Comparison of ENCODE assay signal across 1 cellular context in the genomic region with DNA sequence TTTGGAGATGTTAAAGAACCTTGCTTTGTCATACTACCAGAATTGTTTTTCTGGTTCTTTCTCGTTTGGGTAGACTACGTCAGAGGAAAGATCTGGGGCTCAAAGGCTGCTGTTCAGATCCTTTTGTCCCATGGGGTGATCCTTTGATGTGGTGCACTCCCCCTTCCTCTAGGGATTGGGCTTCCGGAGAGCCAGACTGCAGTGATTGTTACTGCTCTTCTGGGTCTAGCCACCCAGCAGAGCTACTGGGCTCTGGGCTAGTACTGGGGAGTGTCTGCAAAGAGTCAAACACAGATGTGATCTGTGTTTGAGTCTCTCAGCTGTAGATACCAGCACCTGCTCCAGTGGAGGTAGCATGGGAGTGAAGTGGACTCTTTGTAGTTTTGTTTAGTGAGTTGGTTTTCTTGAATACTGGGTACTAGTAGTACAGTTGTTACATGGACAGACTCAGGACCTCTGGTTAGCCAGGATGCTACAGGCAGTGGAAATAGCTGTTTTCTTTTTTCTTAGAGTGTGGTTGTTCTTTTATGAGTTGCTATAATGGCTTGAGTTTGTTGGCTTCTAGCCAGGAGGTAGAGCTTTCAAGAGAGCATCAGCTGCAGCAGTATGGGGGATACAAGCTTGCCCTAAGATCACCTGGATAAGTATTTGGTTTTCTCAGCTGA.
A peak's percentile ranks its signal among the peaks of the same experiment; 100 is the strongest.
TF ChIP-seq lines count a peak whose summit lies in the region.

No MANE protein-coding gene starts in this region.

TF ChIP-seq in HepG2, 621 proteins besides CTCF, POLR2A, EP300 and RAD21 (continued from another document and continues in another):
- no peak for TF ChIP-seq ZFP82 (CRISPR knock-in tag; IDR thresholded peaks at IDR 0.05; ENCODE audit: borderline replicate concordance)
- peak; percentile 55; the same call in 1 of the 2 replicates for TF ChIP-seq ZNF878 (CRISPR knock-in tag; IDR thresholded peaks at IDR 0.05)
- TF ChIP-seq, protein P1, sequence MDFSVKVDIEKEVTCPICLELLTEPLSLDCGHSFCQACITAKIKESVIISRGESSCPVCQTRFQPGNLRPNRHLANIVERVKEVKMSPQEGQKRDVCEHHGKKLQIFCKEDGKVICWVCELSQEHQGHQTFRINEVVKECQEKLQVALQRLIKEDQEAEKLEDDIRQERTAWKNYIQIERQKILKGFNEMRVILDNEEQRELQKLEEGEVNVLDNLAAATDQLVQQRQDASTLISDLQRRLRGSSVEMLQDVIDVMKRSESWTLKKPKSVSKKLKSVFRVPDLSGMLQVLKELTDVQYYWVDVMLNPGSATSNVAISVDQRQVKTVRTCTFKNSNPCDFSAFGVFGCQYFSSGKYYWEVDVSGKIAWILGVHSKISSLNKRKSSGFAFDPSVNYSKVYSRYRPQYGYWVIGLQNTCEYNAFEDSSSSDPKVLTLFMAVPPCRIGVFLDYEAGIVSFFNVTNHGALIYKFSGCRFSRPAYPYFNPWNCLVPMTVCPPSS (IDR thresholded peaks at IDR 0.05): no peak
- TF ChIP-seq JDP2 (CRISPR knock-in tag; IDR thresholded peaks at IDR 0.05; ENCODE audit: borderline replicate concordance): no peak
- no peak for TF ChIP-seq ZNF615 (CRISPR knock-in tag; IDR thresholded peaks at IDR 0.05; ENCODE audit: borderline replicate concordance)
- TF ChIP-seq NONO (IDR thresholded peaks at IDR 0.05): no peak
- TF ChIP-seq NONO (CRISPR knock-in tag; conservative IDR thresholded peaks at IDR 0.05): no peak
- no peak for TF ChIP-seq HOXA9 (CRISPR knock-in tag; IDR thresholded peaks at IDR 0.05; ENCODE audit: borderline replicate concordance)
- TF ChIP-seq ZBTB7B (CRISPR knock-in tag; IDR thresholded peaks at IDR 0.05): no peak
- no peak for TF ChIP-seq NR2C2 (CRISPR knock-in tag; IDR thresholded peaks at IDR 0.05; ENCODE audit: borderline replicate concordance)
- TF ChIP-seq, protein P2, sequence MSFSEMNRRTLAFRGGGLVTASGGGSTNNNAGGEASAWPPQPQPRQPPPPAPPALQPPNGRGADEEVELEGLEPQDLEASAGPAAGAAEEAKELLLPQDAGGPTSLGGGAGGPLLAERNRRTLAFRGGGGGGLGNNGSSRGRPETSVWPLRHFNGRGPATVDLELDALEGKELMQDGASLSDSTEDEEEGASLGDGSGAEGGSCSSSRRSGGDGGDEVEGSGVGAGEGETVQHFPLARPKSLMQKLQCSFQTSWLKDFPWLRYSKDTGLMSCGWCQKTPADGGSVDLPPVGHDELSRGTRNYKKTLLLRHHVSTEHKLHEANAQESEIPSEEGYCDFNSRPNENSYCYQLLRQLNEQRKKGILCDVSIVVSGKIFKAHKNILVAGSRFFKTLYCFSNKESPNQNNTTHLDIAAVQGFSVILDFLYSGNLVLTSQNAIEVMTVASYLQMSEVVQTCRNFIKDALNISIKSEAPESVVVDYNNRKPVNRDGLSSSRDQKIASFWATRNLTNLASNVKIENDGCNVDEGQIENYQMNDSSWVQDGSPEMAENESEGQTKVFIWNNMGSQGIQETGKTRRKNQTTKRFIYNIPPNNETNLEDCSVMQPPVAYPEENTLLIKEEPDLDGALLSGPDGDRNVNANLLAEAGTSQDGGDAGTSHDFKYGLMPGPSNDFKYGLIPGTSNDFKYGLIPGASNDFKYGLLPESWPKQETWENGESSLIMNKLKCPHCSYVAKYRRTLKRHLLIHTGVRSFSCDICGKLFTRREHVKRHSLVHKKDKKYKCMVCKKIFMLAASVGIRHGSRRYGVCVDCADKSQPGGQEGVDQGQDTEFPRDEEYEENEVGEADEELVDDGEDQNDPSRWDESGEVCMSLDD (CRISPR knock-in tag; IDR thresholded peaks at IDR 0.05; ENCODE audit: borderline replicate concordance): peak; percentile 65; the same call in 1 of the 2 replicates
- TF ChIP-seq, protein P3, sequence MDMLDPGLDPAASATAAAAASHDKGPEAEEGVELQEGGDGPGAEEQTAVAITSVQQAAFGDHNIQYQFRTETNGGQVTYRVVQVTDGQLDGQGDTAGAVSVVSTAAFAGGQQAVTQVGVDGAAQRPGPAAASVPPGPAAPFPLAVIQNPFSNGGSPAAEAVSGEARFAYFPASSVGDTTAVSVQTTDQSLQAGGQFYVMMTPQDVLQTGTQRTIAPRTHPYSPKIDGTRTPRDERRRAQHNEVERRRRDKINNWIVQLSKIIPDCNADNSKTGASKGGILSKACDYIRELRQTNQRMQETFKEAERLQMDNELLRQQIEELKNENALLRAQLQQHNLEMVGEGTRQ (IDR thresholded peaks at IDR 0.05; ENCODE audit: low read depth, low read length): no peak
- TF ChIP-seq, protein P3 (CRISPR knock-in tag; IDR thresholded peaks at IDR 0.05; ENCODE audit: borderline replicate concordance): no peak
- TF ChIP-seq LCORL (IDR thresholded peaks at IDR 0.05): no peak
- TF ChIP-seq LCORL (CRISPR knock-in tag; IDR thresholded peaks at IDR 0.05): peak; percentile 76
- TF ChIP-seq ZNF264 (CRISPR knock-in tag; IDR thresholded peaks at IDR 0.05): no peak
- TF ChIP-seq, protein P4, sequence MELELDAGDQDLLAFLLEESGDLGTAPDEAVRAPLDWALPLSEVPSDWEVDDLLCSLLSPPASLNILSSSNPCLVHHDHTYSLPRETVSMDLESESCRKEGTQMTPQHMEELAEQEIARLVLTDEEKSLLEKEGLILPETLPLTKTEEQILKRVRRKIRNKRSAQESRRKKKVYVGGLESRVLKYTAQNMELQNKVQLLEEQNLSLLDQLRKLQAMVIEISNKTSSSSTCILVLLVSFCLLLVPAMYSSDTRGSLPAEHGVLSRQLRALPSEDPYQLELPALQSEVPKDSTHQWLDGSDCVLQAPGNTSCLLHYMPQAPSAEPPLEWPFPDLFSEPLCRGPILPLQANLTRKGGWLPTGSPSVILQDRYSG (CRISPR knock-in tag; IDR thresholded peaks at IDR 0.05): no peak
- no peak for TF ChIP-seq CHCHD3 (CRISPR knock-in tag; IDR thresholded peaks at IDR 0.05)
- TF ChIP-seq, protein P5, sequence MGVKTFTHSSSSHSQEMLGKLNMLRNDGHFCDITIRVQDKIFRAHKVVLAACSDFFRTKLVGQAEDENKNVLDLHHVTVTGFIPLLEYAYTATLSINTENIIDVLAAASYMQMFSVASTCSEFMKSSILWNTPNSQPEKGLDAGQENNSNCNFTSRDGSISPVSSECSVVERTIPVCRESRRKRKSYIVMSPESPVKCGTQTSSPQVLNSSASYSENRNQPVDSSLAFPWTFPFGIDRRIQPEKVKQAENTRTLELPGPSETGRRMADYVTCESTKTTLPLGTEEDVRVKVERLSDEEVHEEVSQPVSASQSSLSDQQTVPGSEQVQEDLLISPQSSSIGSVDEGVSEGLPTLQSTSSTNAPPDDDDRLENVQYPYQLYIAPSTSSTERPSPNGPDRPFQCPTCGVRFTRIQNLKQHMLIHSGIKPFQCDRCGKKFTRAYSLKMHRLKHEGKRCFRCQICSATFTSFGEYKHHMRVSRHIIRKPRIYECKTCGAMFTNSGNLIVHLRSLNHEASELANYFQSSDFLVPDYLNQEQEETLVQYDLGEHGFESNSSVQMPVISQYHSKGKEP (CRISPR knock-in tag; IDR thresholded peaks at IDR 0.05): no peak
- 0 out of 2 replicates have a peak, but pooled peaks have one; percentile 8 for TF ChIP-seq ZSCAN29 (CRISPR knock-in tag; conservative IDR thresholded peaks at IDR 0.05)
- TF ChIP-seq ZNF776 (CRISPR knock-in tag; IDR thresholded peaks at IDR 0.05): no peak
- TF ChIP-seq, protein P6, sequence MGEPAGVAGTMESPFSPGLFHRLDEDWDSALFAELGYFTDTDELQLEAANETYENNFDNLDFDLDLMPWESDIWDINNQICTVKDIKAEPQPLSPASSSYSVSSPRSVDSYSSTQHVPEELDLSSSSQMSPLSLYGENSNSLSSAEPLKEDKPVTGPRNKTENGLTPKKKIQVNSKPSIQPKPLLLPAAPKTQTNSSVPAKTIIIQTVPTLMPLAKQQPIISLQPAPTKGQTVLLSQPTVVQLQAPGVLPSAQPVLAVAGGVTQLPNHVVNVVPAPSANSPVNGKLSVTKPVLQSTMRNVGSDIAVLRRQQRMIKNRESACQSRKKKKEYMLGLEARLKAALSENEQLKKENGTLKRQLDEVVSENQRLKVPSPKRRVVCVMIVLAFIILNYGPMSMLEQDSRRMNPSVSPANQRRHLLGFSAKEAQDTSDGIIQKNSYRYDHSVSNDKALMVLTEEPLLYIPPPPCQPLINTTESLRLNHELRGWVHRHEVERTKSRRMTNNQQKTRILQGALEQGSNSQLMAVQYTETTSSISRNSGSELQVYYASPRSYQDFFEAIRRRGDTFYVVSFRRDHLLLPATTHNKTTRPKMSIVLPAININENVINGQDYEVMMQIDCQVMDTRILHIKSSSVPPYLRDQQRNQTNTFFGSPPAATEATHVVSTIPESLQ (CRISPR knock-in tag; conservative IDR thresholded peaks at IDR 0.05): no peak
- TF ChIP-seq SSRP1 (CRISPR knock-in tag; IDR thresholded peaks at IDR 0.05): no peak; the same call in 1 of the 2 replicates
- TF ChIP-seq CREB1 (IDR thresholded peaks at IDR 0.05): peak; percentile 78
- no peak for TF ChIP-seq CREB1 (CRISPR knock-in tag; IDR thresholded peaks at IDR 0.05)
- TF ChIP-seq ZNF552 (CRISPR knock-in tag; IDR thresholded peaks at IDR 0.05; ENCODE audit: borderline replicate concordance): no peak
- TF ChIP-seq ZNF547 (CRISPR knock-in tag; IDR thresholded peaks at IDR 0.05): no peak
- TF ChIP-seq ZNF180 (CRISPR knock-in tag; IDR thresholded peaks at IDR 0.05; ENCODE audit: borderline replicate concordance, low read depth): no peak
- no peak for TF ChIP-seq ZNF773 (CRISPR knock-in tag; IDR thresholded peaks at IDR 0.05; ENCODE audit: borderline replicate concordance)
- TF ChIP-seq ZNF224 (CRISPR knock-in tag; IDR thresholded peaks at IDR 0.05): no peak
- TF ChIP-seq, protein P7, sequence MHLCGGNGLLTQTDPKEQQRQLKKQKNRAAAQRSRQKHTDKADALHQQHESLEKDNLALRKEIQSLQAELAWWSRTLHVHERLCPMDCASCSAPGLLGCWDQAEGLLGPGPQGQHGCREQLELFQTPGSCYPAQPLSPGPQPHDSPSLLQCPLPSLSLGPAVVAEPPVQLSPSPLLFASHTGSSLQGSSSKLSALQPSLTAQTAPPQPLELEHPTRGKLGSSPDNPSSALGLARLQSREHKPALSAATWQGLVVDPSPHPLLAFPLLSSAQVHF (CRISPR knock-in tag; IDR thresholded peaks at IDR 0.05): no peak
- no peak for TF ChIP-seq SIN3B (IDR thresholded peaks at IDR 0.05; ENCODE audit: low read length)
- TF ChIP-seq, protein P8, sequence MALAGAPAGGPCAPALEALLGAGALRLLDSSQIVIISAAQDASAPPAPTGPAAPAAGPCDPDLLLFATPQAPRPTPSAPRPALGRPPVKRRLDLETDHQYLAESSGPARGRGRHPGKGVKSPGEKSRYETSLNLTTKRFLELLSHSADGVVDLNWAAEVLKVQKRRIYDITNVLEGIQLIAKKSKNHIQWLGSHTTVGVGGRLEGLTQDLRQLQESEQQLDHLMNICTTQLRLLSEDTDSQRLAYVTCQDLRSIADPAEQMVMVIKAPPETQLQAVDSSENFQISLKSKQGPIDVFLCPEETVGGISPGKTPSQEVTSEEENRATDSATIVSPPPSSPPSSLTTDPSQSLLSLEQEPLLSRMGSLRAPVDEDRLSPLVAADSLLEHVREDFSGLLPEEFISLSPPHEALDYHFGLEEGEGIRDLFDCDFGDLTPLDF (CRISPR knock-in tag; IDR thresholded peaks at IDR 0.05): no peak
- no peak for TF ChIP-seq BORCS8-MEF2B (CRISPR knock-in tag; IDR thresholded peaks at IDR 0.05)
- no peak for TF ChIP-seq SMC3 (IDR thresholded peaks at IDR 0.05; ENCODE audit: low read length)
- TF ChIP-seq ZNF432 (CRISPR knock-in tag; IDR thresholded peaks at IDR 0.05; ENCODE audit: borderline replicate concordance): no peak
- TF ChIP-seq PAX8 (CRISPR knock-in tag; IDR thresholded peaks at IDR 0.05; ENCODE audit: borderline replicate concordance): no peak
- 0 out of 2 replicates have a peak, but pooled peaks have one; percentile 27 for TF ChIP-seq ISL2 (CRISPR knock-in tag; IDR thresholded peaks at IDR 0.05)
- no peak for TF ChIP-seq GZF1 (CRISPR knock-in tag; IDR thresholded peaks at IDR 0.05)
- TF ChIP-seq ZNF558 (CRISPR knock-in tag; IDR thresholded peaks at IDR 0.05; ENCODE audit: borderline replicate concordance): no peak
- TF ChIP-seq ZSCAN25 (CRISPR knock-in tag; IDR thresholded peaks at IDR 0.05): no peak
- TF ChIP-seq ZNF792 (CRISPR knock-in tag; IDR thresholded peaks at IDR 0.05): peak; percentile 46; the same call in 1 of the 2 replicates
- peak; percentile 77 for TF ChIP-seq MED1 (CRISPR knock-in tag; IDR thresholded peaks at IDR 0.05)
- TF ChIP-seq KDM3A (CRISPR knock-in tag; IDR thresholded peaks at IDR 0.05; ENCODE audit: low read depth): no peak
- no peak for TF ChIP-seq TBX3 (IDR thresholded peaks at IDR 0.05; ENCODE audit: borderline replicate concordance)
- TF ChIP-seq, protein P9, sequence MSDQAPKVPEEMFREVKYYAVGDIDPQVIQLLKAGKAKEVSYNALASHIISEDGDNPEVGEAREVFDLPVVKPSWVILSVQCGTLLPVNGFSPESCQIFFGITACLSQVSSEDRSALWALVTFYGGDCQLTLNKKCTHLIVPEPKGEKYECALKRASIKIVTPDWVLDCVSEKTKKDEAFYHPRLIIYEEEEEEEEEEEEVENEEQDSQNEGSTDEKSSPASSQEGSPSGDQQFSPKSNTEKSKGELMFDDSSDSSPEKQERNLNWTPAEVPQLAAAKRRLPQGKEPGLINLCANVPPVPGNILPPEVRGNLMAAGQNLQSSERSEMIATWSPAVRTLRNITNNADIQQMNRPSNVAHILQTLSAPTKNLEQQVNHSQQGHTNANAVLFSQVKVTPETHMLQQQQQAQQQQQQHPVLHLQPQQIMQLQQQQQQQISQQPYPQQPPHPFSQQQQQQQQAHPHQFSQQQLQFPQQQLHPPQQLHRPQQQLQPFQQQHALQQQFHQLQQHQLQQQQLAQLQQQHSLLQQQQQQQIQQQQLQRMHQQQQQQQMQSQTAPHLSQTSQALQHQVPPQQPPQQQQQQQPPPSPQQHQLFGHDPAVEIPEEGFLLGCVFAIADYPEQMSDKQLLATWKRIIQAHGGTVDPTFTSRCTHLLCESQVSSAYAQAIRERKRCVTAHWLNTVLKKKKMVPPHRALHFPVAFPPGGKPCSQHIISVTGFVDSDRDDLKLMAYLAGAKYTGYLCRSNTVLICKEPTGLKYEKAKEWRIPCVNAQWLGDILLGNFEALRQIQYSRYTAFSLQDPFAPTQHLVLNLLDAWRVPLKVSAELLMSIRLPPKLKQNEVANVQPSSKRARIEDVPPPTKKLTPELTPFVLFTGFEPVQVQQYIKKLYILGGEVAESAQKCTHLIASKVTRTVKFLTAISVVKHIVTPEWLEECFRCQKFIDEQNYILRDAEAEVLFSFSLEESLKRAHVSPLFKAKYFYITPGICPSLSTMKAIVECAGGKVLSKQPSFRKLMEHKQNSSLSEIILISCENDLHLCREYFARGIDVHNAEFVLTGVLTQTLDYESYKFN (CRISPR knock-in tag; conservative IDR thresholded peaks at IDR 0.05): peak; percentile 81
- 0 out of 2 replicates have a peak, but pooled peaks have one; percentile 37 for TF ChIP-seq ATF1 (CRISPR knock-in tag; IDR thresholded peaks at IDR 0.05)
- no peak for TF ChIP-seq GABPA (IDR thresholded peaks at IDR 0.05; ENCODE audit: low read depth, low read length)
- peak; percentile 64 for TF ChIP-seq GABPA (CRISPR knock-in tag; IDR thresholded peaks at IDR 0.05; ENCODE audit: low read depth)
- TF ChIP-seq SPEN (CRISPR knock-in tag; IDR thresholded peaks at IDR 0.05; ENCODE audit: low read depth): no peak
- no peak for TF ChIP-seq NR2F6 (IDR thresholded peaks at IDR 0.05)
- TF ChIP-seq NR2F6 (CRISPR knock-in tag; IDR thresholded peaks at IDR 0.05): peak; percentile 60; the same call in 1 of the 2 replicates
- TF ChIP-seq REL (CRISPR knock-in tag; conservative IDR thresholded peaks at IDR 0.05): no peak
- no peak for TF ChIP-seq ZNF33B (CRISPR knock-in tag; IDR thresholded peaks at IDR 0.05)
